Comparison of ENCODE assay signal across 19 cellular contexts in the genomic region with DNA sequence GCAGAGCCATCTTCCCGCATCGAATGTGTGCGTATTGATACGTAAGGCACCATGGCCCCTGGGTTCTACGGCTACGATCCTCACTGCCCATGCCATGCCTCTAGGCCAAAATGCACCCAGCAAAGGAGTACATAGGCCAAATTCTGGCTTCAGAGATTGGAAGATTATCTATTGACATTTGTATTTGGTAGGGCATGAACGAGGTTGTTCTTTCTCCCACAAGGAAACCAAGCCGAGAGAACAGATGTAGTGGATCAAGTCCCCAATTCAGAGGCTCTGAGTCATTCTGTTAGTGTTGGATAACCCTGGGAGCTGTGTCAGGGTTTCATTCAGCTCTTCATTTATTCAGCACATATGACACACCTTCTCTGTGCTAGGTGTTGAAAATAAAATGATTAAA.
A peak's percentile ranks its signal among the peaks of the same experiment; 100 is the strongest.
DNase-seq lines count a peak whose midpoint lies in the region; ATAC-seq and FAIRE-seq lines count a peak whose summit lies in the region.
"Had no signal": no experiment of that assay in that cellular context is flagged by ENCODE, and none has a peak within 500 bp of the region (broad histone marks: within the 10 kb centered on the region; RNA-seq: fewer than 3 reads in every experiment).

No MANE protein-coding gene starts in this region.

- H3K9me3 ChIP-seq in effector memory CD4-positive, alpha-beta T cell (ENCODE audit: control insufficient read depth, low read length): no peaks in the 10 kb centered on the region
- H3K9me3 ChIP-seq: spleen, stomach had no signal

- H3K27ac ChIP-seq in effector memory CD4-positive, alpha-beta T cell (ENCODE audit: insufficient read depth, low read length, poor library complexity, severe bottlenecking): no peak overlapping the region
- H3K27ac ChIP-seq: HL-60, ovary, spleen had no signal

- FAIRE-seq in HTR-8/SVneo (lab: Jason Lieb, UNC): peak; percentile 76
- FAIRE-seq: keratinocyte had no signal

- H3K36me3 ChIP-seq in effector memory CD4-positive, alpha-beta T cell (ENCODE audit: control insufficient read depth, insufficient read depth, low read length): no peaks in the 10 kb centered on the region
- H3K36me3 ChIP-seq: ovary, spleen, stomach had no signal

- DNase-seq in HTR-8/SVneo (ENCODE audit: insufficient read length, low spot score) (no peak), astrocyte of the hippocampus (ENCODE audit: low read depth, low spot score) (peak; percentile 75), hepatic stellate cell (ENCODE audit: low spot score) (peak; percentile 78), stromal cell of bone marrow (ENCODE audit: low read depth) (peak; percentile 76)
- no peak for DNase-seq in stimulated activated CD4-positive, alpha-beta T cell treated with anti-CD3 and anti-CD28 coated beads, Interleukin-2, amount 100 ng/mL, for 24 hours
- DNase-seq in effector memory CD4-positive, alpha-beta T cell: no peak
- DNase-seq: activated CD4-positive, alpha-beta T cell treated with anti-CD3 and anti-CD28 coated beads for 1 hour; activated CD8-positive, alpha-beta memory T cell treated with anti-CD3 and anti-CD28 coated beads, Interleukin-2, amount 50 U/mL, for 48 hours; activated naive CD4-positive, alpha-beta T cell treated with anti-CD3 and anti-CD28 coated beads for 36 hours; CD4-positive, alpha-beta memory T cell; effector memory CD8-positive, alpha-beta T cell; NCI-H1436; NCI-H524; ovary; spleen; stomach had no signal

- peaks cover 11% of the 10 kb centered on the region for H3K4me1 ChIP-seq in effector memory CD4-positive, alpha-beta T cell (ENCODE audit: control insufficient read depth, insufficient read depth, low read length, poor library complexity, severe bottlenecking)

- H3K27me3 ChIP-seq in effector memory CD4-positive, alpha-beta T cell (replicated peaks; ENCODE audit: control insufficient read depth, insufficient read depth, low read length, poor library complexity, severe bottlenecking): no peaks in the 10 kb centered on the region
- H3K27me3 ChIP-seq: ovary had no signal

- no peak overlapping the region for H3K4me3 ChIP-seq in effector memory CD4-positive, alpha-beta T cell (ENCODE audit: insufficient read depth, low read depth, low read length, poor library complexity, severe bottlenecking)
- H3K4me3 ChIP-seq: ovary, spleen, stomach had no signal

- ATAC-seq in GM18520 (IDR thresholded peaks at IDR 0.05; ENCODE audit: unreplicated experiment): no peak
- ATAC-seq: effector memory CD8-positive, alpha-beta T cell had no signal

Comparison
In these comparisons a context has a peak if more than half of its experiments do, and no peak if none do; other contexts are left out.
1. DNase-seq: peak in astrocyte of the hippocampus (single experiment), hepatic stellate cell (single experiment) and stromal cell of bone marrow (single experiment); none in HTR-8/SVneo (single experiment), stimulated activated CD4-positive, alpha-beta T cell treated with anti-CD3 and anti-CD28 coated beads, Interleukin-2, amount 100 ng/mL, for 24 hours (0 of 2) and effector memory CD4-positive, alpha-beta T cell (0 of 3).